ENCODE assay signal across 1 cellular context in the genomic region with DNA sequence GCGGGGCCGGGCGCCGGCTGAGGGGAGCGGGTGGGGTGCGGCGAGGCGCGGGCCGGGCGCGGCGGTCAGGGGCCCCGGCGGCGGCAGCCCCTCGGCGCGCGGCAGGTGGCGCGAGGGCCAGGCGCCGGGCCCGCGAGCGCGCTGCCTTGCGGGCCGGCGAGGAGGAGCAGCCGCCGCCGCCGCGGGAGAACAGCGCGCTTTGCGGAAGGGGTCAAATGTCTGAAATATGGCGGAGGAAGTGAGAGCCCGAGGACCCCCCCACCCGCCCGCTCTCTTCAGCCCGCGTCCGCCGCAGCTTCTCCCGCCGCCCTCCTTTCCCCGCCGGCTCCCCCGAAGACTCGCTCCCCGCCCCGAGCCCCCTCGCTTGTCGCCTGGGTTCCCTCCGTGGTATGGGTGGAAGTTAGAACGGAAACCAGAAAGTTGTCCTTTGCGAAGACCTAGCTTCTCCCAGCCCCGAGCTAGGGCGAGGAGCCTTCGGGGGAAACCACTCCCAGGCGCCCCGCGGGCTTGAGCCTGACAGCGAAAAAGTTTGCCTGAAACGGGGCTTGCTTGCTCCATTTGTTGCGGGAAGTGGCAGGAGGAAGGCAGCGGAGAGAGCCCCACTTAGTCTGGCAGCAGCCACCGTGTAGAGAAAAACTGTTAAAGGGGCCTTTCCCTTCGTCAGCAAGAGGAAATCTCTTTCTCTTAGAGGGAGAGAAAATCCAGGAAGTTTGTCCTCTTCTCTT.
A peak's percentile ranks its signal among the peaks of the same experiment; 100 is the strongest.
TF ChIP-seq lines count a peak whose summit lies in the region.

No MANE protein-coding gene starts in this region.

TF ChIP-seq in GM12878, 131 proteins besides CTCF, POLR2A, EP300 and RAD21 (continued from another document and continues in another):
- TF ChIP-seq, protein P1, sequence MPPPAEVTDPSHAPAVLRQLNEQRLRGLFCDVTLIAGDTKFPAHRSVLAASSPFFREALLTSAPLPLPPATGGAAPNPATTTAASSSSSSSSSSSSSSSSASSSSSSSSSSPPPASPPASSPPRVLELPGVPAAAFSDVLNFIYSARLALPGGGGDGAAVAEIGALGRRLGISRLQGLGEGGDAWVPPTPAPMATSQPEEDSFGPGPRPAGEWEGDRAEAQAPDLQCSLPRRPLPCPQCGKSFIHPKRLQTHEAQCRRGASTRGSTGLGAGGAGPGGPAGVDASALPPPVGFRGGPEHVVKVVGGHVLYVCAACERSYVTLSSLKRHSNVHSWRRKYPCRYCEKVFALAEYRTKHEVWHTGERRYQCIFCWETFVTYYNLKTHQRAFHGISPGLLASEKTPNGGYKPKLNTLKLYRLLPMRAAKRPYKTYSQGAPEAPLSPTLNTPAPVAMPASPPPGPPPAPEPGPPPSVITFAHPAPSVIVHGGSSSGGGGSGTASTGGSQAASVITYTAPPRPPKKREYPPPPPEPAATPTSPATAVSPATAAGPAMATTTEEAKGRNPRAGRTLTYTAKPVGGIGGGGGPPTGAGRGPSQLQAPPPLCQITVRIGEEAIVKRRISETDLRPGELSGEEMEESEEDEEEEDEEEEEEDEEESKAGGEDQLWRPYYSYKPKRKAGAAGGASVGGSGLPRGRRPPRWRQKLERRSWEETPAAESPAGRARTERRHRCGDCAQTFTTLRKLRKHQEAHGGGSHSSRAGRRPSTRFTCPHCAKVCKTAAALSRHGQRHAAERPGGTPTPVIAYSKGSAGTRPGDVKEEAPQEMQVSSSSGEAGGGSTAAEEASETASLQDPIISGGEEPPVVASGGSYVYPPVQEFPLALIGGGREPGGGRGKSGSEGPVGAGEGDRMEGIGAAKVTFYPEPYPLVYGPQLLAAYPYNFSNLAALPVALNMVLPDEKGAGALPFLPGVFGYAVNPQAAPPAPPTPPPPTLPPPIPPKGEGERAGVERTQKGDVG (CRISPR knock-in tag; IDR thresholded peaks at IDR 0.05) = no peak
- no peak; the same call in 2 of the 3 replicates for TF ChIP-seq POU2F2 (IDR thresholded peaks at IDR 0.05; ENCODE audit: borderline replicate concordance, low read depth, low read length)
- 0 out of 2 replicates have a peak, but pooled peaks have one; percentile 17 for TF ChIP-seq FOXM1 (IDR thresholded peaks at IDR 0.05; ENCODE audit: low read depth, low read length)
- no peak for TF ChIP-seq NRF1 (conservative IDR thresholded peaks at IDR 0.05; ENCODE audit: low read depth, low read length)
- no peak for TF ChIP-seq NFXL1 (IDR thresholded peaks at IDR 0.05; ENCODE audit: borderline replicate concordance)
- TF ChIP-seq, protein P2, sequence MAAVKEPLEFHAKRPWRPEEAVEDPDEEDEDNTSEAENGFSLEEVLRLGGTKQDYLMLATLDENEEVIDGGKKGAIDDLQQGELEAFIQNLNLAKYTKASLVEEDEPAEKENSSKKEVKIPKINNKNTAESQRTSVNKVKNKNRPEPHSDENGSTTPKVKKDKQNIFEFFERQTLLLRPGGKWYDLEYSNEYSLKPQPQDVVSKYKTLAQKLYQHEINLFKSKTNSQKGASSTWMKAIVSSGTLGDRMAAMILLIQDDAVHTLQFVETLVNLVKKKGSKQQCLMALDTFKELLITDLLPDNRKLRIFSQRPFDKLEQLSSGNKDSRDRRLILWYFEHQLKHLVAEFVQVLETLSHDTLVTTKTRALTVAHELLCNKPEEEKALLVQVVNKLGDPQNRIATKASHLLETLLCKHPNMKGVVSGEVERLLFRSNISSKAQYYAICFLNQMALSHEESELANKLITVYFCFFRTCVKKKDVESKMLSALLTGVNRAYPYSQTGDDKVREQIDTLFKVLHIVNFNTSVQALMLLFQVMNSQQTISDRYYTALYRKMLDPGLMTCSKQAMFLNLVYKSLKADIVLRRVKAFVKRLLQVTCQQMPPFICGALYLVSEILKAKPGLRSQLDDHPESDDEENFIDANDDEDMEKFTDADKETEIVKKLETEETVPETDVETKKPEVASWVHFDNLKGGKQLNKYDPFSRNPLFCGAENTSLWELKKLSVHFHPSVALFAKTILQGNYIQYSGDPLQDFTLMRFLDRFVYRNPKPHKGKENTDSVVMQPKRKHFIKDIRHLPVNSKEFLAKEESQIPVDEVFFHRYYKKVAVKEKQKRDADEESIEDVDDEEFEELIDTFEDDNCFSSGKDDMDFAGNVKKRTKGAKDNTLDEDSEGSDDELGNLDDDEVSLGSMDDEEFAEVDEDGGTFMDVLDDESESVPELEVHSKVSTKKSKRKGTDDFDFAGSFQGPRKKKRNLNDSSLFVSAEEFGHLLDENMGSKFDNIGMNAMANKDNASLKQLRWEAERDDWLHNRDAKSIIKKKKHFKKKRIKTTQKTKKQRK (IDR thresholded peaks at IDR 0.05; ENCODE audit: low read depth, low read length) = no peak
- TF ChIP-seq SUZ12 (IDR thresholded peaks at IDR 0.05; ENCODE audit: unreplicated experiment) = no peak
- TF ChIP-seq, protein P3, sequence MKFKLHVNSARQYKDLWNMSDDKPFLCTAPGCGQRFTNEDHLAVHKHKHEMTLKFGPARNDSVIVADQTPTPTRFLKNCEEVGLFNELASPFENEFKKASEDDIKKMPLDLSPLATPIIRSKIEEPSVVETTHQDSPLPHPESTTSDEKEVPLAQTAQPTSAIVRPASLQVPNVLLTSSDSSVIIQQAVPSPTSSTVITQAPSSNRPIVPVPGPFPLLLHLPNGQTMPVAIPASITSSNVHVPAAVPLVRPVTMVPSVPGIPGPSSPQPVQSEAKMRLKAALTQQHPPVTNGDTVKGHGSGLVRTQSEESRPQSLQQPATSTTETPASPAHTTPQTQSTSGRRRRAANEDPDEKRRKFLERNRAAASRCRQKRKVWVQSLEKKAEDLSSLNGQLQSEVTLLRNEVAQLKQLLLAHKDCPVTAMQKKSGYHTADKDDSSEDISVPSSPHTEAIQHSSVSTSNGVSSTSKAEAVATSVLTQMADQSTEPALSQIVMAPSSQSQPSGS (IDR thresholded peaks at IDR 0.05; ENCODE audit: low read length) = no peak
- TF ChIP-seq, protein P4, sequence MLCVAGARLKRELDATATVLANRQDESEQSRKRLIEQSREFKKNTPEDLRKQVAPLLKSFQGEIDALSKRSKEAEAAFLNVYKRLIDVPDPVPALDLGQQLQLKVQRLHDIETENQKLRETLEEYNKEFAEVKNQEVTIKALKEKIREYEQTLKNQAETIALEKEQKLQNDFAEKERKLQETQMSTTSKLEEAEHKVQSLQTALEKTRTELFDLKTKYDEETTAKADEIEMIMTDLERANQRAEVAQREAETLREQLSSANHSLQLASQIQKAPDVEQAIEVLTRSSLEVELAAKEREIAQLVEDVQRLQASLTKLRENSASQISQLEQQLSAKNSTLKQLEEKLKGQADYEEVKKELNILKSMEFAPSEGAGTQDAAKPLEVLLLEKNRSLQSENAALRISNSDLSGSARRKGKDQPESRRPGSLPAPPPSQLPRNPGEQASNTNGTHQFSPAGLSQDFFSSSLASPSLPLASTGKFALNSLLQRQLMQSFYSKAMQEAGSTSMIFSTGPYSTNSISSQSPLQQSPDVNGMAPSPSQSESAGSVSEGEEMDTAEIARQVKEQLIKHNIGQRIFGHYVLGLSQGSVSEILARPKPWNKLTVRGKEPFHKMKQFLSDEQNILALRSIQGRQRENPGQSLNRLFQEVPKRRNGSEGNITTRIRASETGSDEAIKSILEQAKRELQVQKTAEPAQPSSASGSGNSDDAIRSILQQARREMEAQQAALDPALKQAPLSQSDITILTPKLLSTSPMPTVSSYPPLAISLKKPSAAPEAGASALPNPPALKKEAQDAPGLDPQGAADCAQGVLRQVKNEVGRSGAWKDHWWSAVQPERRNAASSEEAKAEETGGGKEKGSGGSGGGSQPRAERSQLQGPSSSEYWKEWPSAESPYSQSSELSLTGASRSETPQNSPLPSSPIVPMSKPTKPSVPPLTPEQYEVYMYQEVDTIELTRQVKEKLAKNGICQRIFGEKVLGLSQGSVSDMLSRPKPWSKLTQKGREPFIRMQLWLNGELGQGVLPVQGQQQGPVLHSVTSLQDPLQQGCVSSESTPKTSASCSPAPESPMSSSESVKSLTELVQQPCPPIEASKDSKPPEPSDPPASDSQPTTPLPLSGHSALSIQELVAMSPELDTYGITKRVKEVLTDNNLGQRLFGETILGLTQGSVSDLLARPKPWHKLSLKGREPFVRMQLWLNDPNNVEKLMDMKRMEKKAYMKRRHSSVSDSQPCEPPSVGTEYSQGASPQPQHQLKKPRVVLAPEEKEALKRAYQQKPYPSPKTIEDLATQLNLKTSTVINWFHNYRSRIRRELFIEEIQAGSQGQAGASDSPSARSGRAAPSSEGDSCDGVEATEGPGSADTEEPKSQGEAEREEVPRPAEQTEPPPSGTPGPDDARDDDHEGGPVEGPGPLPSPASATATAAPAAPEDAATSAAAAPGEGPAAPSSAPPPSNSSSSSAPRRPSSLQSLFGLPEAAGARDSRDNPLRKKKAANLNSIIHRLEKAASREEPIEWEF (IDR thresholded peaks at IDR 0.05; ENCODE audit: insufficient replicate concordance, low read depth, low read length) = no peak
- peak; percentile 36 to 46; a peak in 3 of 4 replicates for TF ChIP-seq IKZF2 (IDR thresholded peaks at IDR 0.05)
- TF ChIP-seq, protein P5, sequence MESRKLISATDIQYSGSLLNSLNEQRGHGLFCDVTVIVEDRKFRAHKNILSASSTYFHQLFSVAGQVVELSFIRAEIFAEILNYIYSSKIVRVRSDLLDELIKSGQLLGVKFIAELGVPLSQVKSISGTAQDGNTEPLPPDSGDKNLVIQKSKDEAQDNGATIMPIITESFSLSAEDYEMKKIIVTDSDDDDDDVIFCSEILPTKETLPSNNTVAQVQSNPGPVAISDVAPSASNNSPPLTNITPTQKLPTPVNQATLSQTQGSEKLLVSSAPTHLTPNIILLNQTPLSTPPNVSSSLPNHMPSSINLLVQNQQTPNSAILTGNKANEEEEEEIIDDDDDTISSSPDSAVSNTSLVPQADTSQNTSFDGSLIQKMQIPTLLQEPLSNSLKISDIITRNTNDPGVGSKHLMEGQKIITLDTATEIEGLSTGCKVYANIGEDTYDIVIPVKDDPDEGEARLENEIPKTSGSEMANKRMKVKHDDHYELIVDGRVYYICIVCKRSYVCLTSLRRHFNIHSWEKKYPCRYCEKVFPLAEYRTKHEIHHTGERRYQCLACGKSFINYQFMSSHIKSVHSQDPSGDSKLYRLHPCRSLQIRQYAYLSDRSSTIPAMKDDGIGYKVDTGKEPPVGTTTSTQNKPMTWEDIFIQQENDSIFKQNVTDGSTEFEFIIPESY (IDR thresholded peaks at IDR 0.05) = no peak
- no peak for TF ChIP-seq CBX3 (IDR thresholded peaks at IDR 0.05; ENCODE audit: borderline replicate concordance, low read depth)
- TF ChIP-seq SIX5 (IDR thresholded peaks at IDR 0.05; ENCODE audit: low read depth, low read length, severe bottlenecking) = no peak
- TF ChIP-seq NFYA (IDR thresholded peaks at IDR 0.05; ENCODE audit: borderline replicate concordance, low read depth, low read length) = no peak
- TF ChIP-seq RELA (IDR thresholded peaks at IDR 0.05; ENCODE audit: borderline replicate concordance, partially characterized antibody) = no peak
- TF ChIP-seq, protein P6, sequence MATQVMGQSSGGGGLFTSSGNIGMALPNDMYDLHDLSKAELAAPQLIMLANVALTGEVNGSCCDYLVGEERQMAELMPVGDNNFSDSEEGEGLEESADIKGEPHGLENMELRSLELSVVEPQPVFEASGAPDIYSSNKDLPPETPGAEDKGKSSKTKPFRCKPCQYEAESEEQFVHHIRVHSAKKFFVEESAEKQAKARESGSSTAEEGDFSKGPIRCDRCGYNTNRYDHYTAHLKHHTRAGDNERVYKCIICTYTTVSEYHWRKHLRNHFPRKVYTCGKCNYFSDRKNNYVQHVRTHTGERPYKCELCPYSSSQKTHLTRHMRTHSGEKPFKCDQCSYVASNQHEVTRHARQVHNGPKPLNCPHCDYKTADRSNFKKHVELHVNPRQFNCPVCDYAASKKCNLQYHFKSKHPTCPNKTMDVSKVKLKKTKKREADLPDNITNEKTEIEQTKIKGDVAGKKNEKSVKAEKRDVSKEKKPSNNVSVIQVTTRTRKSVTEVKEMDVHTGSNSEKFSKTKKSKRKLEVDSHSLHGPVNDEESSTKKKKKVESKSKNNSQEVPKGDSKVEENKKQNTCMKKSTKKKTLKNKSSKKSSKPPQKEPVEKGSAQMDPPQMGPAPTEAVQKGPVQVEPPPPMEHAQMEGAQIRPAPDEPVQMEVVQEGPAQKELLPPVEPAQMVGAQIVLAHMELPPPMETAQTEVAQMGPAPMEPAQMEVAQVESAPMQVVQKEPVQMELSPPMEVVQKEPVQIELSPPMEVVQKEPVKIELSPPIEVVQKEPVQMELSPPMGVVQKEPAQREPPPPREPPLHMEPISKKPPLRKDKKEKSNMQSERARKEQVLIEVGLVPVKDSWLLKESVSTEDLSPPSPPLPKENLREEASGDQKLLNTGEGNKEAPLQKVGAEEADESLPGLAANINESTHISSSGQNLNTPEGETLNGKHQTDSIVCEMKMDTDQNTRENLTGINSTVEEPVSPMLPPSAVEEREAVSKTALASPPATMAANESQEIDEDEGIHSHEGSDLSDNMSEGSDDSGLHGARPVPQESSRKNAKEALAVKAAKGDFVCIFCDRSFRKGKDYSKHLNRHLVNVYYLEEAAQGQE (IDR thresholded peaks at IDR 0.05; ENCODE audit: low read depth, low read length) = no peak
- TF ChIP-seq RB1 (IDR thresholded peaks at IDR 0.05; ENCODE audit: borderline replicate concordance) = no peak
- 0 out of 2 replicates have a peak, but pooled peaks have one; percentile 24 for TF ChIP-seq NBN (IDR thresholded peaks at IDR 0.05)
- no peak for TF ChIP-seq ZNF384 (IDR thresholded peaks at IDR 0.05; ENCODE audit: borderline replicate concordance, low read depth, low read length)
- TF ChIP-seq, protein P7, sequence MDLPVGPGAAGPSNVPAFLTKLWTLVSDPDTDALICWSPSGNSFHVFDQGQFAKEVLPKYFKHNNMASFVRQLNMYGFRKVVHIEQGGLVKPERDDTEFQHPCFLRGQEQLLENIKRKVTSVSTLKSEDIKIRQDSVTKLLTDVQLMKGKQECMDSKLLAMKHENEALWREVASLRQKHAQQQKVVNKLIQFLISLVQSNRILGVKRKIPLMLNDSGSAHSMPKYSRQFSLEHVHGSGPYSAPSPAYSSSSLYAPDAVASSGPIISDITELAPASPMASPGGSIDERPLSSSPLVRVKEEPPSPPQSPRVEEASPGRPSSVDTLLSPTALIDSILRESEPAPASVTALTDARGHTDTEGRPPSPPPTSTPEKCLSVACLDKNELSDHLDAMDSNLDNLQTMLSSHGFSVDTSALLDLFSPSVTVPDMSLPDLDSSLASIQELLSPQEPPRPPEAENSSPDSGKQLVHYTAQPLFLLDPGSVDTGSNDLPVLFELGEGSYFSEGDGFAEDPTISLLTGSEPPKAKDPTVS (IDR thresholded peaks at IDR 0.05; ENCODE audit: low read depth, low read length) = no peak
- TF ChIP-seq HDAC6 (IDR thresholded peaks at IDR 0.05; ENCODE audit: unreplicated experiment) = no peak
- no peak for TF ChIP-seq MYB (IDR thresholded peaks at IDR 0.05; ENCODE audit: borderline replicate concordance, low read depth, low read length)
- TF ChIP-seq PAX8 (IDR thresholded peaks at IDR 0.05) = no peak
- no peak for TF ChIP-seq ZNF24 (IDR thresholded peaks at IDR 0.05)
- TF ChIP-seq, protein P8, sequence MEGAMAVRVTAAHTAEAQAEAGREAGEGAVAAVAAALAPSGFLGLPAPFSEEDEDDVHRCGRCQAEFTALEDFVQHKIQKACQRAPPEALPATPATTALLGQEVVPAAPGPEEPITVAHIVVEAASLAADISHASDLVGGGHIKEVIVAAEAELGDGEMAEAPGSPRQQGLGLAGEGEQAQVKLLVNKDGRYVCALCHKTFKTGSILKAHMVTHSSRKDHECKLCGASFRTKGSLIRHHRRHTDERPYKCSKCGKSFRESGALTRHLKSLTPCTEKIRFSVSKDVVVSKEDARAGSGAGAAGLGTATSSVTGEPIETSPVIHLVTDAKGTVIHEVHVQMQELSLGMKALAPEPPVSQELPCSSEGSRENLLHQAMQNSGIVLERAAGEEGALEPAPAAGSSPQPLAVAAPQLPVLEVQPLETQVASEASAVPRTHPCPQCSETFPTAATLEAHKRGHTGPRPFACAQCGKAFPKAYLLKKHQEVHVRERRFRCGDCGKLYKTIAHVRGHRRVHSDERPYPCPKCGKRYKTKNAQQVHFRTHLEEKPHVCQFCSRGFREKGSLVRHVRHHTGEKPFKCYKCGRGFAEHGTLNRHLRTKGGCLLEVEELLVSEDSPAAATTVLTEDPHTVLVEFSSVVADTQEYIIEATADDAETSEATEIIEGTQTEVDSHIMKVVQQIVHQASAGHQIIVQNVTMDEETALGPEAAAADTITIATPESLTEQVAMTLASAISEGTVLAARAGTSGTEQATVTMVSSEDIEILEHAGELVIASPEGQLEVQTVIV (IDR thresholded peaks at IDR 0.05; ENCODE audit: borderline replicate concordance, partially characterized antibody) = no peak
- TF ChIP-seq ZBED1 (IDR thresholded peaks at IDR 0.05; ENCODE audit: borderline replicate concordance) = no peak
